8 cellular contexts compared by ENCODE assay signal in genomic region chr3:12758025-12758830, GRCh38. TPM values are rescaled to one million over a fixed set of nuclear protein-coding genes. Genes with fewer than 3 reads are reported as not detected.
DNase-seq lines count a peak whose midpoint lies in the region; ATAC-seq and TF ChIP-seq lines count a peak whose summit lies in the region.

No MANE protein-coding gene starts in this region.

- H3K27me3 Mint-ChIP-seq in stimulated activated memory B cell treated with anti-CD40 and anti-IgM and Interleukin-4, amounts not matched to agents 10 μg/mL and 1 μg/mL and 100 μg/mL, for 72 hours: peaks cover 44% of the 10 kb centered on the region
- peaks cover 36% of the 10 kb centered on the region for H3K27me3 Mint-ChIP-seq in T-helper 17 cell

- H3K36me3 ChIP-seq in RWPE2 (ENCODE audit: low read depth): peaks cover 44% of the 10 kb centered on the region

- no peak overlapping the region for H3K27ac Mint-ChIP-seq in stimulated activated memory B cell treated with anti-CD40 and anti-IgM and Interleukin-4, amounts not matched to agents 10 μg/mL and 1 μg/mL and 100 μg/mL, for 72 hours
- H3K27ac Mint-ChIP-seq in T-helper 17 cell: no peak overlapping the region

- DNase-seq in RWPE2 (ENCODE audit: low spot score): no peak
- peak; percentile 68 for DNase-seq in left cardiac atrium
- no peak for DNase-seq in T-helper 17 cell
- DNase-seq in NCI-H1417 (lab: John Stamatoyannopoulos, UW): no peak
- no peak for DNase-seq in mucosa of gallbladder (ENCODE audit: low spot score)

- no peaks in the 10 kb centered on the region for H3K27me3 ChIP-seq in RWPE2 (ENCODE audit: insufficient read depth, poor library complexity, severe bottlenecking)

- TF ChIP-seq CTCF in RWPE2 (IDR thresholded peaks at IDR 0.05; ENCODE audit: poor library complexity, severe bottlenecking): peak; percentile 8

- H3K4me3 ChIP-seq in RWPE2 (ENCODE audit: severe bottlenecking): peak overlapping the region; percentile 35

- H3K4me3 Mint-ChIP-seq in stimulated activated memory B cell treated with anti-CD40 and anti-IgM and Interleukin-4, amounts not matched to agents 10 μg/mL and 1 μg/mL and 100 μg/mL, for 72 hours: no peak overlapping the region
- H3K4me3 Mint-ChIP-seq in T-helper 17 cell: no peak overlapping the region

- intact Hi-C loops in left cardiac atrium (cut with DNase I): no loop called here

- H3K36me3 Mint-ChIP-seq in stimulated activated memory B cell treated with anti-CD40 and anti-IgM and Interleukin-4, amounts not matched to agents 10 μg/mL and 1 μg/mL and 100 μg/mL, for 72 hours: no peaks in the 10 kb centered on the region
- H3K36me3 Mint-ChIP-seq in T-helper 17 cell (ENCODE audit: low read depth): peaks cover 12% of the 10 kb centered on the region

- ATAC-seq in GM18511 (IDR thresholded peaks at IDR 0.05; ENCODE audit: unreplicated experiment) (peak; percentile 48), RWPE2 (ENCODE audit: low read depth) (peak; percentile 4; the same call in 1 of the 3 replicates), left cardiac atrium (peak; percentile 79 to 80), HG03025 (IDR thresholded peaks at IDR 0.05; ENCODE audit: low FRiP score, unreplicated experiment) (no peak), T-helper 17 cell (no peak)
- ATAC-seq in stimulated activated memory B cell treated with anti-CD40 and anti-IgM and Interleukin-4, amounts not matched to agents 10 μg/mL and 1 μg/mL and 100 μg/mL, for 72 hours: peak; percentile 50

- H3K27ac ChIP-seq in RWPE2 (ENCODE audit: poor library complexity, severe bottlenecking): peak overlapping the region; percentile 97

- no peaks in the 10 kb centered on the region for H3K9me3 ChIP-seq in RWPE2 (ENCODE audit: severe bottlenecking)
- no peaks in the 10 kb centered on the region for H3K9me3 ChIP-seq in T-helper 17 cell (ENCODE audit: control insufficient read depth, low read length, poor library complexity, severe bottlenecking)

- H3K4me1 ChIP-seq in RWPE2 (ENCODE audit: insufficient read depth, poor library complexity, severe bottlenecking): peaks cover 47% of the 10 kb centered on the region

- peaks cover 2% of the 10 kb centered on the region for H3K9me3 Mint-ChIP-seq in stimulated activated memory B cell treated with anti-CD40 and anti-IgM and Interleukin-4, amounts not matched to agents 10 μg/mL and 1 μg/mL and 100 μg/mL, for 72 hours

- peaks cover 29% of the 10 kb centered on the region for H3K4me1 Mint-ChIP-seq in stimulated activated memory B cell treated with anti-CD40 and anti-IgM and Interleukin-4, amounts not matched to agents 10 μg/mL and 1 μg/mL and 100 μg/mL, for 72 hours
- peaks cover 11% of the 10 kb centered on the region for H3K4me1 Mint-ChIP-seq in T-helper 17 cell

RNA-seq across cellular contexts. Expression of gene TMEM40, which starts 0.8 kb away (rescaled TPM):
- total RNA-seq in left cardiac atrium (1 to 10 TPM; 4.8 to 6.5 TPM), T-helper 17 cell (10 to 100 TPM in 1 of 2 donors, 1 to 10 TPM in 1; 2.8 to 54.0 TPM), mucosa of gallbladder (not detected)

RNA-seq across cellular contexts. Expression of gene CAND2, which starts 38.3 kb away (rescaled TPM):
- total RNA-seq in left cardiac atrium: 10 to 100 TPM; 41.6 to 51.0 TPM
- total RNA-seq in T-helper 17 cell: 1 to 10 TPM; 1.2 to 1.6 TPM
- 12.1 TPM for total RNA-seq in mucosa of gallbladder

Comparison
In these comparisons a context has a peak if more than half of its experiments do, and no peak if none do; other contexts are left out.
1. ATAC-seq: peak in GM18511 (single experiment), RWPE2 (single experiment), left cardiac atrium (2 of 2) and stimulated activated memory B cell treated with anti-CD40 and anti-IgM and Interleukin-4, amounts not matched to agents 10 μg/mL and 1 μg/mL and 100 μg/mL, for 72 hours (single experiment); none in HG03025 (single experiment) and T-helper 17 cell (single experiment).